Comparison of ENCODE assay signal across 10 cellular contexts in genomic region chr7:131218727-131219128, GRCh38.
DNase-seq lines count a peak whose midpoint lies in the region; ATAC-seq lines count a peak whose summit lies in the region.
"Had no signal": no experiment of that assay in that cellular context is flagged by ENCODE, and none has a peak within 500 bp of the region (broad histone marks: within the 10 kb centered on the region; RNA-seq: fewer than 3 reads in every experiment).

No MANE protein-coding gene starts in this region.

- H3K4me3 ChIP-seq in HUES48 (ENCODE audit: low read depth, low read length), result no peak overlapping the region

- H3K9me3 Mint-ChIP-seq in activated CD4-positive, alpha-beta T cell treated with anti-CD3 and anti-CD28 coated beads, Interleukin-2, amount 10 ng/mL, durations not matched to agents 24 days and 14 days, result peaks cover 14% of the 10 kb centered on the region

- intact Hi-C loops in activated CD4-positive, alpha-beta T cell treated with anti-CD3 and anti-CD28 coated beads, Interleukin-2, amount 10 ng/mL, durations not matched to agents 24 days and 14 days (cut with micrococcal nuclease), result loop anchor here (1.0 kb wide), 1 partner anchor 13 kb away; no protein-coding TSS in a partner anchor

- no peaks in the 10 kb centered on the region for H3K36me3 Mint-ChIP-seq in activated CD4-positive, alpha-beta T cell treated with anti-CD3 and anti-CD28 coated beads, Interleukin-2, amount 10 ng/mL, durations not matched to agents 24 days and 14 days (ENCODE audit: low read depth)

- H3K9ac ChIP-seq in HUES48 (ENCODE audit: low read depth, low read length), result no peak overlapping the region

- DNase-seq in activated CD4-positive, alpha-beta T cell treated with anti-CD3 and anti-CD28 coated beads, Interleukin-2, amount 10 ng/mL, durations not matched to agents 24 days and 14 days, result no peak
- no peak for DNase-seq in activated CD4-positive, alpha-beta T cell treated with anti-CD3 and anti-CD28 coated beads for 48 hours
- no peak for DNase-seq in caudate nucleus (lab: John Stamatoyannopoulos, UW)
- no peak for DNase-seq in substantia nigra (lab: John Stamatoyannopoulos, UW)
- DNase-seq: NCI-H146; stimulated activated CD4-positive, alpha-beta T cell treated with anti-CD3 and anti-CD28 coated beads, Interleukin-12 subunit alpha, Interleukin-12 subunit beta, amount 100 ng/mL, for 4 hours had no signal

- H3K4me1 ChIP-seq in HUES48 (ENCODE audit: control insufficient read depth, insufficient read depth, low read length), result peaks cover 20% of the 10 kb centered on the region

- H3K27ac ChIP-seq in HUES48 (ENCODE audit: low read depth, low read length), result peak overlapping the region; percentile 85
- peak overlapping the region; percentile 77 for H3K27ac ChIP-seq in caudate nucleus (ENCODE audit: low read depth, low read length)
- H3K27ac ChIP-seq in substantia nigra (ENCODE audit: low read depth, low read length, poor library complexity, severe bottlenecking), result peak overlapping the region; percentile 84

- peak overlapping the region; percentile 7 for H3K27ac Mint-ChIP-seq in activated CD4-positive, alpha-beta T cell treated with anti-CD3 and anti-CD28 coated beads, Interleukin-2, amount 10 ng/mL, durations not matched to agents 24 days and 14 days

- H3K4me3 Mint-ChIP-seq in activated CD4-positive, alpha-beta T cell treated with anti-CD3 and anti-CD28 coated beads, Interleukin-2, amount 10 ng/mL, durations not matched to agents 24 days and 14 days, result no peak overlapping the region

- no peaks in the 10 kb centered on the region for H3K9me3 ChIP-seq in HUES48 (ENCODE audit: control insufficient read depth, insufficient read depth, low read length)

- peaks cover 10% of the 10 kb centered on the region for H3K4me1 Mint-ChIP-seq in activated CD4-positive, alpha-beta T cell treated with anti-CD3 and anti-CD28 coated beads, Interleukin-2, amount 10 ng/mL, durations not matched to agents 24 days and 14 days

- ATAC-seq in GM18502 (IDR thresholded peaks at IDR 0.05; ENCODE audit: poor library complexity, unreplicated experiment), result no peak
- no peak for ATAC-seq in HG03196 (IDR thresholded peaks at IDR 0.05; ENCODE audit: unreplicated experiment)
- no peak for ATAC-seq in GM21515 (IDR thresholded peaks at IDR 0.05; ENCODE audit: unreplicated experiment)

- H3K27me3 ChIP-seq in HUES48 (ENCODE audit: control insufficient read depth, insufficient read depth, low read length), result no peaks in the 10 kb centered on the region

- H3K27me3 Mint-ChIP-seq in activated CD4-positive, alpha-beta T cell treated with anti-CD3 and anti-CD28 coated beads, Interleukin-2, amount 10 ng/mL, durations not matched to agents 24 days and 14 days, result no peaks in the 10 kb centered on the region

- H3K36me3 ChIP-seq in HUES48 (ENCODE audit: control insufficient read depth, insufficient read depth, low read length), result no peaks in the 10 kb centered on the region
